In the genomic region with DNA sequence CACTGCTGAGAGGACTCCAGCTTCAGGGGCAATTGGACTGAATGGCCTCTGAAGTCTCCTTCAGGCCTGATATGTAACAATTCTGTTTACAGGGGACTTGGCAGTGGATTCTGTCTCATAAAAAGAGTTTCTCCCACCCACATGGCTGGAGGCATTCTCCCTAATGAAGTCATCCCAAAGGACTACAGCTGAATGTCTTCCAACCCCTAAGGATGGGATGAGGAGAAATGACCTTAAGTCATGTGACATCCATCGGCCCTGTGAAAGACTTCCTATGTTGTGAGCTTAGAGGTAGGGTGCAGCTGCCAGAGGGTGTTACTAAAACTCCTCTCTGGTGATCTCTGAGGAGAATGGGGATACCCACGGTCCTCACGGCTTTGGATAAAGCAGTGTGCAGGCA, we compare ENCODE assay signal across 12 cellular contexts. TPM values are rescaled to one million over a fixed set of nuclear protein-coding genes. Genes with fewer than 3 reads are reported as not detected.
DNase-seq lines count a peak whose midpoint lies in the region; TF ChIP-seq lines count a peak whose summit lies in the region.
"Had no signal": no experiment of that assay in that cellular context is flagged by ENCODE, and none has a peak within 500 bp of the region (broad histone marks: within the 10 kb centered on the region; RNA-seq: fewer than 3 reads in every experiment).

No MANE protein-coding gene starts in this region.

- H3K36me3 ChIP-seq in SK-N-MC (ENCODE audit: insufficient read depth, low read length) (no peaks in the 10 kb centered on the region), right atrium auricular region (no peaks in the 10 kb centered on the region)
- H3K36me3 ChIP-seq: BLaER1 treated with 17β-estradiol and CSF1 and Interleukin-3, amounts not matched to agents 10 nM and 100 nM had no signal

- no peaks in the 10 kb centered on the region for H3K9me3 ChIP-seq in SK-N-MC (ENCODE audit: low read depth, low read length)
- H3K9me3 ChIP-seq in right atrium auricular region, result peaks cover 0 to 5% of the 10 kb centered on the region in 2 donors

- DNase-seq in Daoy (ENCODE audit: low read depth), result peak; percentile 33
- no peak for DNase-seq in SK-N-MC (ENCODE audit: low read depth, low spot score)
- no peak for DNase-seq in right atrium auricular region (ENCODE audit: low spot score)
- no peak for DNase-seq in glomerular visceral epithelial cell (ENCODE audit: extremely low spot score)
- DNase-seq in iPS-NIHi7 (ENCODE audit: extremely low spot score), result no peak
- no peak for DNase-seq in HT-29 (ENCODE audit: low spot score)
- no peak for DNase-seq in DMS 273 (lab: John Stamatoyannopoulos, UW; ENCODE audit: unreplicated experiment)
- DNase-seq: activated naive CD4-positive, alpha-beta T cell treated with anti-CD3 and anti-CD28 coated beads, Interleukin-2, amount 50 U/mL, for 16 hours; cortex of kidney; T-helper 9 cell had no signal

- H3K9ac ChIP-seq in SK-N-MC (ENCODE audit: insufficient read length), result no peak overlapping the region
- H3K9ac ChIP-seq: BLaER1 treated with 17β-estradiol and CSF1 and Interleukin-3, amounts not matched to agents 10 nM and 100 nM had no signal

- H3K27ac ChIP-seq in SK-N-MC, result peak overlapping the region; percentile 96
- peak overlapping the region; percentile 14 to 52 for H3K27ac ChIP-seq in right atrium auricular region
- H3K27ac ChIP-seq in skin epidermis, result peak overlapping the region in 12 of 21 experiments; percentile 1 to 84 (median 54)
- H3K27ac ChIP-seq: BLaER1 treated with 17β-estradiol and CSF1 and Interleukin-3, amounts not matched to agents 10 nM and 100 nM had no signal

- peaks cover 0 to 29% of the 10 kb centered on the region in 2 donors for H3K4me1 ChIP-seq in right atrium auricular region
- H3K4me1 ChIP-seq: BLaER1 treated with 17β-estradiol and CSF1 and Interleukin-3, amounts not matched to agents 10 nM and 100 nM had no signal

- H3K27me3 ChIP-seq in right atrium auricular region, result no peaks in the 10 kb centered on the region
- H3K27me3 ChIP-seq: BLaER1 treated with 17β-estradiol and CSF1 and Interleukin-3, amounts not matched to agents 10 nM and 100 nM had no signal

- H3K4me3 ChIP-seq in SK-N-MC (peak overlapping the region; percentile 73), right atrium auricular region (no peak overlapping the region), skin epidermis (no peak overlapping the region)
- H3K4me3 ChIP-seq: BLaER1 treated with 17β-estradiol and CSF1 and Interleukin-3, amounts not matched to agents 10 nM and 100 nM had no signal

- no peak for TF ChIP-seq CTCF in right atrium auricular region (IDR thresholded peaks at IDR 0.05)

RNA-seq across cellular contexts. Expression of gene SLC14A2, which starts 27.0 kb away (rescaled TPM):
- not detected in 2 replicates for total RNA-seq in Daoy (2014; rRNA removed; shearing (Covaris generic))
- total RNA-seq in right atrium auricular region, result under 1 TPM in 1 of 2 donors, not detected in 1; 0.12 TPM
- not detected in 2 replicates for total RNA-seq in HT-29 (2014; rRNA removed; shearing (Covaris generic))

Comparison
In these comparisons a context has a peak if more than half of its experiments do, and no peak if none do; other contexts are left out.
1. H3K27ac ChIP-seq: peak in every context shown above with its lines; median percentile 96 in SK-N-MC; 54 in skin epidermis; 33 in right atrium auricular region.